ENCODE assay signal across 8 cellular contexts in genomic region chr6:159762681-159763293, GRCh38. TPM values are rescaled to one million over a fixed set of nuclear protein-coding genes. Genes with fewer than 3 reads are reported as not detected.
DNase-seq lines count a peak whose midpoint lies in the region; ATAC-seq and TF ChIP-seq lines count a peak whose summit lies in the region.

No MANE protein-coding gene starts in this region.

- no peak for TF ChIP-seq EP300 in transverse colon (IDR thresholded peaks at IDR 0.05; ENCODE audit: low read depth)

- H3K27ac Mint-ChIP-seq in H9, result peak overlapping the region; percentile 24 to 96 (median 92)

- H3K23ac ChIP-seq in H9 (ENCODE audit: insufficient read length, low read depth, low read length) (no peak overlapping the region), mesendoderm (ENCODE audit: low read length) (peak overlapping the region; percentile 20)

- WGBS in H9 (ENCODE audit: extremely low coverage, insufficient read length, low lambda C conversion rate), result no CpG with 5 or more reads among the region's 16 CpGs
- no CpG with 5 or more reads among the region's 16 CpGs for WGBS in mesendoderm (ENCODE audit: extremely low coverage, insufficient coverage, low lambda C conversion rate)
- WGBS in transverse colon (ENCODE audit: low coverage in 1 of 2), 2 donors, result 12 to 67% methylated on average over 1 to 14 of the region's 16 CpGs

- peaks cover 2% of the 10 kb centered on the region for H4K20me1 ChIP-seq in H9 (ENCODE audit: control insufficient read depth, insufficient read depth, insufficient read length)

- peaks cover 15% of the 10 kb centered on the region for H3K23me2 ChIP-seq in H9 (ENCODE audit: insufficient read length, low read depth, low read length, poor library complexity, severe bottlenecking)

- no peak overlapping the region for H4K91ac ChIP-seq in H9 (ENCODE audit: insufficient read length, low read depth, low read length)

- peaks cover 3% of the 10 kb centered on the region; the same call in 1 of the 2 replicates for H3K79me2 ChIP-seq in H9 (ENCODE audit: insufficient read depth, low read length)
- H3K79me2 ChIP-seq in mesendoderm (ENCODE audit: control insufficient read depth, insufficient read depth, low read length), result peaks cover 17% of the 10 kb centered on the region

- peak overlapping the region; percentile 83 for H3K9ac ChIP-seq in H9 (ENCODE audit: extremely low read depth, insufficient read length, low read length)
- H3K9ac ChIP-seq in mesendoderm (ENCODE audit: low read length), result peak overlapping the region; percentile 95

- H2BK5ac ChIP-seq in H9 (ENCODE audit: insufficient read length, low read length), result peak overlapping the region; percentile 32
- peak overlapping the region; percentile 94 for H2BK5ac ChIP-seq in mesendoderm (ENCODE audit: low read length)

- DNase-seq in GM12864 (ENCODE audit: low read depth) (peak; percentile 13), H9 (no peak), RWPE2 (ENCODE audit: low spot score) (no peak), dermis blood vessel endothelial cell (peak; percentile 22), mesendoderm (peak; percentile 17), transverse colon (peak; percentile 36), dedifferentiated amniotic fluid mesenchymal stem cell (ENCODE audit: extremely low spot score) (no peak)

- no peak overlapping the region for H4K5ac ChIP-seq in H9 (ENCODE audit: insufficient read length, low read depth, low read length)
- H4K5ac ChIP-seq in mesendoderm (ENCODE audit: low read length), result no peak overlapping the region

- intact Hi-C loops in transverse colon (cut with DNase I; ENCODE audit: low total_unique reads), result no loop called here

- peaks cover 49 to 62% (median 57%) of the 10 kb centered on the region in 3 experiments for H3K36me3 Mint-ChIP-seq in H9 (ENCODE audit: insufficient read depth in 1 of 3, low read depth in 3 of 3)

- H3K4me3 ChIP-seq in GM12864 (ENCODE audit: low read depth, low read length), result peak overlapping the region; percentile 77
- peak overlapping the region; percentile 65 for H3K4me3 ChIP-seq in RWPE2 (ENCODE audit: severe bottlenecking)
- H3K4me3 ChIP-seq in mesendoderm (ENCODE audit: low read length), result peak overlapping the region; percentile 82
- H3K4me3 ChIP-seq in transverse colon, result peak overlapping the region; percentile 60 to 92 (median 78)

- H3K4me2 ChIP-seq in H9 (ENCODE audit: insufficient read depth, insufficient read length, low read length) (peak overlapping the region; percentile 91), mesendoderm (ENCODE audit: low read length) (peak overlapping the region; percentile 96)

- H2AK5ac ChIP-seq in H9 (ENCODE audit: insufficient read length, low read length) (no peak overlapping the region), mesendoderm (ENCODE audit: low read length) (peak overlapping the region; percentile 91)

- no peak overlapping the region for H2BK120ac ChIP-seq in H9 (ENCODE audit: low read depth, low read length, poor library complexity, severe bottlenecking)
- H2BK120ac ChIP-seq in mesendoderm (ENCODE audit: low read depth, low read length), result no peak overlapping the region

- no peak for ATAC-seq in RWPE2 (ENCODE audit: low read depth)
- ATAC-seq in HG03565 (IDR thresholded peaks at IDR 0.05; ENCODE audit: unreplicated experiment), result no peak

- no peak overlapping the region for H3K56ac ChIP-seq in H9 (ENCODE audit: insufficient read length, low read depth, low read length)
- H3K56ac ChIP-seq in mesendoderm (ENCODE audit: low read length), result peak overlapping the region; percentile 99

- H4K8ac ChIP-seq in H9 (replicated peaks; ENCODE audit: insufficient read length, low read depth, low read length) (no peak overlapping the region), mesendoderm (ENCODE audit: low read depth, low read length) (no peak overlapping the region)

- H3K9me3 ChIP-seq in H9 (ENCODE audit: control insufficient read depth, low read depth, low read length) (no peaks in the 10 kb centered on the region), RWPE2 (ENCODE audit: severe bottlenecking) (no peaks in the 10 kb centered on the region), transverse colon (no peaks in the 10 kb centered on the region)

- peak overlapping the region; percentile 85 to 93 for H3K4me3 Mint-ChIP-seq in H9

- H3K4me1 Mint-ChIP-seq in H9, result peaks cover 31 to 32% of the 10 kb centered on the region in 2 experiments

- no peak overlapping the region for H2AFZ ChIP-seq in H9 (ENCODE audit: low read length)

- peak overlapping the region; percentile 69; the same call in 1 of the 2 replicates for H3K14ac ChIP-seq in H9 (ENCODE audit: insufficient read depth, low read length)

- no peaks in the 10 kb centered on the region; a peak in 1 of 5 replicates for H3K9me3 Mint-ChIP-seq in H9

- no peak overlapping the region for H3K4ac ChIP-seq in H9 (ENCODE audit: low read depth, low read length)
- H3K4ac ChIP-seq in mesendoderm (ENCODE audit: low read depth, low read length), result peak overlapping the region; percentile 41

- in situ Hi-C loops in transverse colon (cut with MboI; ENCODE audit: low pct_ligation_motif_present in 1 of 4, low pct_unique_long_range_greater_than_20kb in 1 of 4, low sequenced_read_pairs in 3 of 4), result no loop called here

- H3K79me1 ChIP-seq in H9 (ENCODE audit: insufficient read depth, low read depth, low read length, poor library complexity, severe bottlenecking) (peaks cover 3% of the 10 kb centered on the region), mesendoderm (ENCODE audit: low read length) (peaks cover 18% of the 10 kb centered on the region)

- TF ChIP-seq CTCF in GM12864 (IDR thresholded peaks at IDR 0.05; ENCODE audit: low read depth, low read length, missing control alignments) (no peak), H9 (conservative IDR thresholded peaks at IDR 0.05) (no peak), RWPE2 (IDR thresholded peaks at IDR 0.05; ENCODE audit: poor library complexity, severe bottlenecking) (no peak), transverse colon (IDR thresholded peaks at IDR 0.05) (no peak)

- H2BK20ac ChIP-seq in H9 (ENCODE audit: low read depth, low read length, poor library complexity, severe bottlenecking), result no peak overlapping the region

- peak overlapping the region; percentile 22 for H3K18ac ChIP-seq in H9 (ENCODE audit: insufficient read length, low read depth, low read length)
- no peak overlapping the region for H3K18ac ChIP-seq in mesendoderm (ENCODE audit: low read length)

- H2BK12ac ChIP-seq in H9 (ENCODE audit: insufficient read length, low read depth, low read length), result no peak overlapping the region

- H3K4me1 ChIP-seq in H9 (ENCODE audit: insufficient read depth, low read length) (peaks cover 2% of the 10 kb centered on the region; the same call in 1 of the 2 replicates), RWPE2 (ENCODE audit: insufficient read depth, poor library complexity, severe bottlenecking) (peaks cover 20% of the 10 kb centered on the region), mesendoderm (ENCODE audit: control insufficient read depth, low read depth, low read length) (peaks cover 9% of the 10 kb centered on the region), transverse colon (peaks cover 6 to 22% (median 19%) of the 10 kb centered on the region in 4 donors)

- peaks cover 55% of the 10 kb centered on the region for H3K36me3 ChIP-seq in RWPE2 (ENCODE audit: low read depth)
- peaks cover 13% of the 10 kb centered on the region for H3K36me3 ChIP-seq in mesendoderm (ENCODE audit: control insufficient read depth, insufficient read depth, low read length)
- H3K36me3 ChIP-seq in transverse colon, result peaks cover 0 to 12% (median 3%) of the 10 kb centered on the region in 4 donors

- H2BK15ac ChIP-seq in H9 (ENCODE audit: low read depth, low read length), result no peak overlapping the region
- no peak overlapping the region for H2BK15ac ChIP-seq in mesendoderm (replicated peaks; ENCODE audit: low read depth)

- no peaks in the 10 kb centered on the region; the same call in 1 of the 2 replicates for H3K27me3 ChIP-seq in H9 (ENCODE audit: insufficient read depth, low read length)
- H3K27me3 ChIP-seq in RWPE2 (ENCODE audit: insufficient read depth, poor library complexity, severe bottlenecking), result no peaks in the 10 kb centered on the region
- H3K27me3 ChIP-seq in mesendoderm (ENCODE audit: insufficient read depth, low read length, poor library complexity), result no peaks in the 10 kb centered on the region
- no peaks in the 10 kb centered on the region for H3K27me3 ChIP-seq in transverse colon

- no peak for TF ChIP-seq POLR2A in transverse colon (IDR thresholded peaks at IDR 0.05)

- H3K27ac ChIP-seq in H9 (ENCODE audit: insufficient read length, low read depth, low read length) (no peak overlapping the region), RWPE2 (ENCODE audit: poor library complexity, severe bottlenecking) (peak overlapping the region; percentile 91), mesendoderm (ENCODE audit: low read depth, low read length) (peak overlapping the region; percentile 47), transverse colon (peak overlapping the region; percentile 97 to 100 (median 98))

- no peak overlapping the region for H3T11ph ChIP-seq in H9 (ENCODE audit: low read length)

- H3K27me3 Mint-ChIP-seq in H9 (ENCODE audit: low read depth), result no peaks in the 10 kb centered on the region

RNA-seq across cellular contexts. Expression of gene ACAT2, which starts 0.9 kb away (rescaled TPM):
- total RNA-seq in H9 (2021) (155 and 156 TPM in 2 replicates), dermis blood vessel endothelial cell (40.2 and 81.4 TPM in 2 replicates), transverse colon (10 to 100 TPM in 3 of 4 donors, 1 to 10 TPM in 1; 8.2 to 19.8 (median 13.8) TPM)
- 155 TPM for polyA plus RNA-seq in mesendoderm (2013, experiment 1 of 2)
- polyA plus RNA-seq in mesendoderm (2013, experiment 2 of 2), result 160 TPM

RNA-seq across cellular contexts. Expression of gene TCP1, which starts 26.6 kb away (rescaled TPM):
- total RNA-seq in H9 (2021) (401 and 412 TPM in 2 replicates), dermis blood vessel endothelial cell (243 and 356 TPM in 2 replicates), transverse colon (100 to 1,000 TPM in 2 of 4 donors, 10 to 100 TPM in 2; 43.8 to 170 (median 112) TPM)
- polyA plus RNA-seq in mesendoderm (2013, experiment 1 of 2), result 221 TPM
- 220 TPM for polyA plus RNA-seq in mesendoderm (2013, experiment 2 of 2)

RNA-seq across cellular contexts. Expression of gene MRPL18, which starts 27.5 kb away (rescaled TPM):
- 87.4 and 88.8 TPM in 2 replicates for total RNA-seq in H9 (2021)
- total RNA-seq in dermis blood vessel endothelial cell, result 67.6 and 69.4 TPM in 2 replicates
- 95.2 TPM for polyA plus RNA-seq in mesendoderm (2013, experiment 1 of 2)
- polyA plus RNA-seq in mesendoderm (2013, experiment 2 of 2), result 95.5 TPM
- total RNA-seq in transverse colon, result 10 to 100 TPM; 15.3 to 68.1 (median 40.6) TPM

RNA-seq across cellular contexts. Expression of gene WTAP, which starts 35.5 kb away (rescaled TPM):
- total RNA-seq in H9 (2021) (138 and 142 TPM in 2 replicates), dermis blood vessel endothelial cell (96.4 and 131 TPM in 2 replicates), transverse colon (100 to 1,000 TPM in 2 of 4 donors, 10 to 100 TPM in 2; 32.6 to 119 (median 88.1) TPM)
- polyA plus RNA-seq in mesendoderm (2013, experiment 1 of 2), result 107 TPM
- 107 TPM for polyA plus RNA-seq in mesendoderm (2013, experiment 2 of 2)

RNA-seq across cellular contexts. Expression of gene PNLDC1, which starts 37.3 kb away (rescaled TPM):
- total RNA-seq in H9 (2021) (not detected in 2 replicates), dermis blood vessel endothelial cell (0.51 TPM in 1 of 2 replicates, not detected in the other), transverse colon (1 to 10 TPM in 1 of 4 donors, not detected in 3; 1.5 TPM)
- polyA plus RNA-seq in mesendoderm (2013, experiment 1 of 2), result 0.14 TPM
- 0.06 TPM for polyA plus RNA-seq in mesendoderm (2013, experiment 2 of 2)

Comparison
In these comparisons a context has a peak if more than half of its experiments do, and no peak if none do; other contexts are left out.
1. DNase-seq: peak in GM12864 (single experiment), dermis blood vessel endothelial cell (single experiment), mesendoderm (single experiment) and transverse colon (single experiment); none in H9 (single experiment), RWPE2 (single experiment) and dedifferentiated amniotic fluid mesenchymal stem cell (single experiment).
2. Peak in every context shown above with its lines, with median percentiles within 50 percentile points of each other: H3K4me3 ChIP-seq.